In the genomic region with DNA sequence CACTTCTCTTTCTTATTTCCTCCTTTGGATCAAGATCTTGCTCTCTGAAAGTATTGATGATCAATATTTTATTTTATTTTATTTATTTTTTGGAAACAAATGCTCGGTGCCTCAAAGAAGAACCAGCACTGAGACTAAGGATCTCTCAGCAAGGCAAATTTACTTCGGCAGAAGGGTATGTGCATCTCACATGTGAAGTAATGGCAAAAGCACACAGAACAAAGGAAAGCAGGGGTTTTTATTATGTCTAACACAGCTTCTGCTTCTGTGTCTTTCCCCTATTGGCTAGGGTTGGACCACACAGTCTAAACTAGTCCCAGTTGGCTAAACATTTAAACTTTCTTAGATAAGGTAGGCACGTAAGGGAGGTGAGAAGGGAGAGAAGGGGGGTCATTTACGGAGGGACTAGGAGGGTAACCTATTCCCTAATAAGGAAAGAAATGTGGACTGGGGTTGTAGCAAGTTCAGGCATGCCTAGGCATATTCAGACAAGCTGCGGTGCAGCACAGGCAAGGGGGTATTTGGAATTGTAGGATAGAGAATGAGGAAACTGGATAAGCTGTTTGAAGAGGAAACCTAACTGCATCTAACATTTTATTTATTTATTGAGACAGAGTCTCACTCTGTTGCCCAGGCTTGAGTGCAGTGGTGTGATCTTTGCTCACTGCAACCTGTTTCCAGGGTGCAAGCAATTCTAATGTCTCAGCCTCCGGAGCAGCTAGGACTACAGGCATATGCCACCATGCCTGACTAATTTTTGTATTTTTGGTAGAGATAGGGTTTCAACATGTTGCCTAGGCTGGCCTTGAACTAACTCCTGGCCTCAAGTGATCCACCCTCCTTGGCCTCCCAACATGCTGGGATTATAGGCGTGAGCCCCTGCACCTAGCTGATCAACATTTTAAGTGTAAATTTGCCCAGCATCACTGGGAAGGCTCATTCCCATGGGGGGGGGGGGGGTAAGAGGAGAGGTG, we compare ENCODE assay signal across 1 cellular context.
TF ChIP-seq lines count a peak whose summit lies in the region.

No MANE protein-coding gene starts in this region.

TF ChIP-seq in SK-N-SH, 30 proteins besides CTCF, POLR2A, EP300 and RAD21 (continued from another document):
- TF ChIP-seq MXI1 (IDR thresholded peaks at IDR 0.05; ENCODE audit: low read depth, low read length), result no peak
- TF ChIP-seq, protein P1, sequence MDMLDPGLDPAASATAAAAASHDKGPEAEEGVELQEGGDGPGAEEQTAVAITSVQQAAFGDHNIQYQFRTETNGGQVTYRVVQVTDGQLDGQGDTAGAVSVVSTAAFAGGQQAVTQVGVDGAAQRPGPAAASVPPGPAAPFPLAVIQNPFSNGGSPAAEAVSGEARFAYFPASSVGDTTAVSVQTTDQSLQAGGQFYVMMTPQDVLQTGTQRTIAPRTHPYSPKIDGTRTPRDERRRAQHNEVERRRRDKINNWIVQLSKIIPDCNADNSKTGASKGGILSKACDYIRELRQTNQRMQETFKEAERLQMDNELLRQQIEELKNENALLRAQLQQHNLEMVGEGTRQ (IDR thresholded peaks at IDR 0.05; ENCODE audit: borderline replicate concordance, low read depth, low read length), result no peak
- TF ChIP-seq NFIC (IDR thresholded peaks at IDR 0.05; ENCODE audit: borderline replicate concordance), result no peak
- no peak for TF ChIP-seq SMC3 (IDR thresholded peaks at IDR 0.05; ENCODE audit: low read depth, low read length)
- TF ChIP-seq, protein P2, sequence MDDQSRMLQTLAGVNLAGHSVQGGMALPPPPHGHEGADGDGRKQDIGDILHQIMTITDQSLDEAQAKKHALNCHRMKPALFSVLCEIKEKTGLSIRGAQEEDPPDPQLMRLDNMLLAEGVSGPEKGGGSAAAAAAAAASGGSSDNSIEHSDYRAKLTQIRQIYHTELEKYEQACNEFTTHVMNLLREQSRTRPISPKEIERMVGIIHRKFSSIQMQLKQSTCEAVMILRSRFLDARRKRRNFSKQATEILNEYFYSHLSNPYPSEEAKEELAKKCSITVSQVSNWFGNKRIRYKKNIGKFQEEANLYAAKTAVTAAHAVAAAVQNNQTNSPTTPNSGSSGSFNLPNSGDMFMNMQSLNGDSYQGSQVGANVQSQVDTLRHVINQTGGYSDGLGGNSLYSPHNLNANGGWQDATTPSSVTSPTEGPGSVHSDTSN (IDR thresholded peaks at IDR 0.05), result no peak
- TF ChIP-seq, protein P3, sequence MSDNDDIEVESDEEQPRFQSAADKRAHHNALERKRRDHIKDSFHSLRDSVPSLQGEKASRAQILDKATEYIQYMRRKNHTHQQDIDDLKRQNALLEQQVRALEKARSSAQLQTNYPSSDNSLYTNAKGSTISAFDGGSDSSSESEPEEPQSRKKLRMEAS (IDR thresholded peaks at IDR 0.05; ENCODE audit: low read depth), result no peak
- TF ChIP-seq, protein P4, sequence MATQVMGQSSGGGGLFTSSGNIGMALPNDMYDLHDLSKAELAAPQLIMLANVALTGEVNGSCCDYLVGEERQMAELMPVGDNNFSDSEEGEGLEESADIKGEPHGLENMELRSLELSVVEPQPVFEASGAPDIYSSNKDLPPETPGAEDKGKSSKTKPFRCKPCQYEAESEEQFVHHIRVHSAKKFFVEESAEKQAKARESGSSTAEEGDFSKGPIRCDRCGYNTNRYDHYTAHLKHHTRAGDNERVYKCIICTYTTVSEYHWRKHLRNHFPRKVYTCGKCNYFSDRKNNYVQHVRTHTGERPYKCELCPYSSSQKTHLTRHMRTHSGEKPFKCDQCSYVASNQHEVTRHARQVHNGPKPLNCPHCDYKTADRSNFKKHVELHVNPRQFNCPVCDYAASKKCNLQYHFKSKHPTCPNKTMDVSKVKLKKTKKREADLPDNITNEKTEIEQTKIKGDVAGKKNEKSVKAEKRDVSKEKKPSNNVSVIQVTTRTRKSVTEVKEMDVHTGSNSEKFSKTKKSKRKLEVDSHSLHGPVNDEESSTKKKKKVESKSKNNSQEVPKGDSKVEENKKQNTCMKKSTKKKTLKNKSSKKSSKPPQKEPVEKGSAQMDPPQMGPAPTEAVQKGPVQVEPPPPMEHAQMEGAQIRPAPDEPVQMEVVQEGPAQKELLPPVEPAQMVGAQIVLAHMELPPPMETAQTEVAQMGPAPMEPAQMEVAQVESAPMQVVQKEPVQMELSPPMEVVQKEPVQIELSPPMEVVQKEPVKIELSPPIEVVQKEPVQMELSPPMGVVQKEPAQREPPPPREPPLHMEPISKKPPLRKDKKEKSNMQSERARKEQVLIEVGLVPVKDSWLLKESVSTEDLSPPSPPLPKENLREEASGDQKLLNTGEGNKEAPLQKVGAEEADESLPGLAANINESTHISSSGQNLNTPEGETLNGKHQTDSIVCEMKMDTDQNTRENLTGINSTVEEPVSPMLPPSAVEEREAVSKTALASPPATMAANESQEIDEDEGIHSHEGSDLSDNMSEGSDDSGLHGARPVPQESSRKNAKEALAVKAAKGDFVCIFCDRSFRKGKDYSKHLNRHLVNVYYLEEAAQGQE (IDR thresholded peaks at IDR 0.05; ENCODE audit: low read depth, low read length), result no peak
- TF ChIP-seq SIN3A (IDR thresholded peaks at IDR 0.05; ENCODE audit: borderline replicate concordance, low read depth, low read length), result no peak
